In the genomic region with DNA sequence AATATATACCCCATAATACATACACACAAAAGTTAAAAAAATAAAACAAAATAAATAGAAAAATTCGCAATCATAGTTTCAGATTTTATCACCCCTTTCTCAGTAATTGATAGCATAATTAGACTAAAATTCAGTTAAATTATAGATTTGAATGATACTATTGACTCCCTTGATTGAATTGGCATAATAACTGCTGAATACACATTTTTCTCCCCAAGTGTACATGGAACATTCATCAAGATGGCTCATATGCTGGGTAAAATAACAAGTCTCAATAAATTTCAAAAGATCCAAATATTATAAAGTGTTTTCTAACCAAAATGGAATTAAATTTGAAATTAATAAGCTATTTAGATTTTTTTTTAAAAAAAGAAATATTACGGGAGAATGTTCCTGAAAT, we compare ENCODE assay signal across 1 cellular context.
TF ChIP-seq lines count a peak whose summit lies in the region.

No MANE protein-coding gene starts in this region.

TF ChIP-seq in HepG2, 621 proteins besides CTCF, POLR2A, EP300 and RAD21 (continued from another document):
- TF ChIP-seq, protein P1, sequence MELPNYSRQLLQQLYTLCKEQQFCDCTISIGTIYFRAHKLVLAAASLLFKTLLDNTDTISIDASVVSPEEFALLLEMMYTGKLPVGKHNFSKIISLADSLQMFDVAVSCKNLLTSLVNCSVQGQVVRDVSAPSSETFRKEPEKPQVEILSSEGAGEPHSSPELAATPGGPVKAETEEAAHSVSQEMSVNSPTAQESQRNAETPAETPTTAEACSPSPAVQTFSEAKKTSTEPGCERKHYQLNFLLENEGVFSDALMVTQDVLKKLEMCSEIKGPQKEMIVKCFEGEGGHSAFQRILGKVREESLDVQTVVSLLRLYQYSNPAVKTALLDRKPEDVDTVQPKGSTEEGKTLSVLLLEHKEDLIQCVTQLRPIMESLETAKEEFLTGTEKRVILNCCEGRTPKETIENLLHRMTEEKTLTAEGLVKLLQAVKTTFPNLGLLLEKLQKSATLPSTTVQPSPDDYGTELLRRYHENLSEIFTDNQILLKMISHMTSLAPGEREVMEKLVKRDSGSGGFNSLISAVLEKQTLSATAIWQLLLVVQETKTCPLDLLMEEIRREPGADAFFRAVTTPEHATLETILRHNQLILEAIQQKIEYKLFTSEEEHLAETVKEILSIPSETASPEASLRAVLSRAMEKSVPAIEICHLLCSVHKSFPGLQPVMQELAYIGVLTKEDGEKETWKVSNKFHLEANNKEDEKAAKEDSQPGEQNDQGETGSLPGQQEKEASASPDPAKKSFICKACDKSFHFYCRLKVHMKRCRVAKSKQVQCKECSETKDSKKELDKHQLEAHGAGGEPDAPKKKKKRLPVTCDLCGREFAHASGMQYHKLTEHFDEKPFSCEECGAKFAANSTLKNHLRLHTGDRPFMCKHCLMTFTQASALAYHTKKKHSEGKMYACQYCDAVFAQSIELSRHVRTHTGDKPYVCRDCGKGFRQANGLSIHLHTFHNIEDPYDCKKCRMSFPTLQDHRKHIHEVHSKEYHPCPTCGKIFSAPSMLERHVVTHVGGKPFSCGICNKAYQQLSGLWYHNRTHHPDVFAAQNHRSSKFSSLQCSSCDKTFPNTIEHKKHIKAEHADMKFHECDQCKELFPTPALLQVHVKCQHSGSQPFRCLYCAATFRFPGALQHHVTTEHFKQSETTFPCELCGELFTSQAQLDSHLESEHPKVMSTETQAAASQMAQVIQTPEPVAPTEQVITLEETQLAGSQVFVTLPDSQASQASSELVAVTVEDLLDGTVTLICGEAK (IDR thresholded peaks at IDR 0.05) = no peak
- TF ChIP-seq, protein P1 (CRISPR knock-in tag; IDR thresholded peaks at IDR 0.05) = no peak
